ENCODE assay signal across 22 cellular contexts in genomic region chr1:177922209-177922608, GRCh38. TPM values are rescaled to one million over a fixed set of nuclear protein-coding genes. Genes with fewer than 3 reads are reported as not detected.
A peak's percentile ranks its signal among the peaks of the same experiment; 100 is the strongest.
DNase-seq lines count a peak whose midpoint lies in the region; ATAC-seq, FAIRE-seq and TF ChIP-seq lines count a peak whose summit lies in the region.
"Had no signal": no experiment of that assay in that cellular context is flagged by ENCODE, and none has a peak within 500 bp of the region (broad histone marks: within the 10 kb centered on the region; RNA-seq: fewer than 3 reads in every experiment).

No MANE protein-coding gene starts in this region.

- BruUV-seq in K562 (replicated peaks; lab: Mats Ljungman, UMichigan): no TSS peak

- FAIRE-seq in K562 (lab: Jason Lieb, UNC): no peak
- FAIRE-seq: GM12892, H54 had no signal

- no peaks in the 10 kb centered on the region for H4K20me1 ChIP-seq in Karpas-422 (ENCODE audit: insufficient read depth, low read depth, low read length)
- no peaks in the 10 kb centered on the region for H4K20me1 ChIP-seq in K562 (replicated peaks; ENCODE audit: control insufficient read depth, insufficient read depth, low read length)
- H4K20me1 ChIP-seq: BLaER1 treated with 17β-estradiol and CSF1 and Interleukin-3, amounts not matched to agents 10 nM and 100 nM had no signal

- H3K79me2 ChIP-seq in Karpas-422 (ENCODE audit: low read length): no peaks in the 10 kb centered on the region
- H3K79me2 ChIP-seq in K562 (ENCODE audit: control insufficient read depth, insufficient read depth, low read length): no peaks in the 10 kb centered on the region

- POLR2A ChIA-PET in K562 (lab: Yijun Ruan, JAX): no interaction called here

- no peak for TF ChIP-seq EP300 in K562 (IDR thresholded peaks at IDR 0.05; ENCODE audit: low read length)

- H3K9ac ChIP-seq in Karpas-422 (ENCODE audit: low read length) (no peak overlapping the region), K562 (ENCODE audit: insufficient read depth in 1 of 2, low read depth in 2 of 2, low read length in 2 of 2) (no peak overlapping the region)
- H3K9ac ChIP-seq: BLaER1 treated with 17β-estradiol and CSF1 and Interleukin-3, amounts not matched to agents 10 nM and 100 nM had no signal

- H3K27me3 ChIP-seq in Karpas-422 (ENCODE audit: low read length): no peaks in the 10 kb centered on the region
- no peaks in the 10 kb centered on the region for H3K27me3 ChIP-seq in K562 (ENCODE audit: control insufficient read depth in 2 of 2, insufficient read depth in 2 of 2, low read length in 2 of 2)
- H3K27me3 ChIP-seq: BLaER1 treated with 17β-estradiol and CSF1 and Interleukin-3, amounts not matched to agents 10 nM and 100 nM had no signal

- no peaks in the 10 kb centered on the region for H3K9me2 ChIP-seq in Karpas-422 (replicated peaks; ENCODE audit: insufficient read depth, low read length)

- no peak overlapping the region for H3K4me3 Mint-ChIP-seq in progenitor cell of endocrine pancreas (ENCODE audit: low read depth)
- H3K4me3 Mint-ChIP-seq in effector memory CD8-positive, alpha-beta T cell: no peak overlapping the region

- no peaks in the 10 kb centered on the region for H3K9me1 ChIP-seq in K562 (ENCODE audit: control insufficient read depth, insufficient read depth, low read length)

- H3K27ac Mint-ChIP-seq in progenitor cell of endocrine pancreas: no peak overlapping the region
- no peak overlapping the region for H3K27ac Mint-ChIP-seq in effector memory CD8-positive, alpha-beta T cell

- TF ChIP-seq CTCF in K562 (IDR thresholded peaks at IDR 0.05 in 2 of 3, conservative IDR thresholded peaks at IDR 0.05 in 1 of 3; ENCODE audit: insufficient read depth in 2 of 3, low read depth in 1 of 3, low read length in 3 of 3) (no peak), progenitor cell of endocrine pancreas (IDR thresholded peaks at IDR 0.05; ENCODE audit: unreplicated experiment) (peak; percentile 23)

- no peak for TF ChIP-seq RAD21 in K562 (CRISPR knock-in tag; conservative IDR thresholded peaks at IDR 0.05 in 1 of 2, IDR thresholded peaks at IDR 0.05 in 1 of 2)

- peaks cover 6% of the 10 kb centered on the region for H3K27me3 Mint-ChIP-seq in progenitor cell of endocrine pancreas
- no peaks in the 10 kb centered on the region for H3K27me3 Mint-ChIP-seq in effector memory CD8-positive, alpha-beta T cell

- no peak overlapping the region for H3K4me3 ChIP-seq in Karpas-422 (ENCODE audit: low read length)
- H3K4me3 ChIP-seq in K562: no peak overlapping the region
- H3K4me3 ChIP-seq: BLaER1 treated with 17β-estradiol and CSF1 and Interleukin-3, amounts not matched to agents 10 nM and 100 nM; SJCRH30 had no signal

- H2AFZ ChIP-seq in Karpas-422 (ENCODE audit: low read length) (no peak overlapping the region), K562 (ENCODE audit: low read depth, low read length) (no peak overlapping the region)

- H3K36me3 ChIP-seq in Karpas-422 (ENCODE audit: insufficient read depth, low read length): no peaks in the 10 kb centered on the region
- no peaks in the 10 kb centered on the region for H3K36me3 ChIP-seq in K562 (ENCODE audit: control insufficient read depth, insufficient read depth, low read length)
- H3K36me3 ChIP-seq: BLaER1 treated with 17β-estradiol and CSF1 and Interleukin-3, amounts not matched to agents 10 nM and 100 nM; SJCRH30 had no signal

- no peaks in the 10 kb centered on the region for H3K9me3 Mint-ChIP-seq in progenitor cell of endocrine pancreas (ENCODE audit: low read depth)
- H3K9me3 Mint-ChIP-seq in effector memory CD8-positive, alpha-beta T cell: peaks cover 5 to 8% of the 10 kb centered on the region in 2 donors

- H3K4me1 ChIP-seq in Karpas-422 (ENCODE audit: low read length) (no peaks in the 10 kb centered on the region), K562 (replicated peaks in 1 of 2; ENCODE audit: control insufficient read depth in 2 of 2, insufficient read depth in 2 of 2, low read length in 2 of 2) (no peaks in the 10 kb centered on the region)
- H3K4me1 ChIP-seq: BLaER1 treated with 17β-estradiol and CSF1 and Interleukin-3, amounts not matched to agents 10 nM and 100 nM; SJCRH30 had no signal

- intact Hi-C loops in K562 (cut with micrococcal nuclease): no loop called here

- CTCF ChIA-PET in K562 (lab: Yijun Ruan, JAX; ENCODE audit: low intra/inter-chr PET ratio): no interaction called here

- H3K27ac ChIP-seq in Karpas-422 (ENCODE audit: low read length) (no peak overlapping the region), K562 (ENCODE audit: extremely low read depth, low read depth, low read length) (no peak overlapping the region)
- H3K27ac ChIP-seq: 22Rv1; BLaER1 treated with 17β-estradiol and CSF1 and Interleukin-3, amounts not matched to agents 10 nM and 100 nM; RWPE1; SJCRH30 had no signal

- no peaks in the 10 kb centered on the region for H3K36me3 Mint-ChIP-seq in progenitor cell of endocrine pancreas (ENCODE audit: insufficient read depth)
- no peaks in the 10 kb centered on the region for H3K36me3 Mint-ChIP-seq in effector memory CD8-positive, alpha-beta T cell (ENCODE audit: insufficient read depth)

- H3K4me1 Mint-ChIP-seq in progenitor cell of endocrine pancreas (ENCODE audit: low read depth): peaks cover 6% of the 10 kb centered on the region
- H3K4me1 Mint-ChIP-seq in effector memory CD8-positive, alpha-beta T cell (ENCODE audit: low read depth in 2 of 2): no peaks in the 10 kb centered on the region

- DNase-seq in DMS 273 (lab: John Stamatoyannopoulos, UW; ENCODE audit: unreplicated experiment) (peak; percentile 29), DMS 273 treated with DMSO at 0.1 percent for 48 hours (lab: John Stamatoyannopoulos, UW) (no peak), Karpas-422 (peak; percentile 44), K562 (ENCODE audit: extremely low read depth in 1 of 4, low spot score in 3 of 4) (peak in 1 of 4 experiments; percentile 16), progenitor cell of endocrine pancreas (ENCODE audit: low spot score, unreplicated experiment) (no peak), HCEC 1CT (no peak)
- DNase-seq in stimulated activated CD4-positive, alpha-beta T cell treated with anti-CD3 and anti-CD28 coated beads, Interleukin-15, amount 100 ng/mL, for 24 hours: no peak
- no peak for DNase-seq in effector memory CD8-positive, alpha-beta T cell
- DNase-seq: DMS153, NCI-H1105 treated with DMSO at 0.1 percent for 48 hours, NCI-H187 treated with DMSO at 0.1 percent for 48 hours, NCI-H2171, NCI-H446 treated with DMSO at 0.1 percent for 48 hours, NCI-H774, SJCRH30, T-helper 1 cell had no signal

- TF ChIP-seq POLR2A in K562 (conservative IDR thresholded peaks at IDR 0.05): no peak

- 0% methylated on average over 3 of the region's 3 CpGs for WGBS in K562 (ENCODE audit: insufficient coverage, low coverage, missing lambda C conversion rate)

- ATAC-seq in K562: peak; percentile 74
- ATAC-seq in effector memory CD8-positive, alpha-beta T cell (replicated peaks): no peak

- no peaks in the 10 kb centered on the region for H3K9me3 ChIP-seq in Karpas-422 (ENCODE audit: low read length)
- no peaks in the 10 kb centered on the region for H3K9me3 ChIP-seq in K562 (replicated peaks; ENCODE audit: control insufficient read depth, insufficient read depth, low read depth, low read length)
- H3K9me3 ChIP-seq: BLaER1 treated with 17β-estradiol and CSF1 and Interleukin-3, amounts not matched to agents 10 nM and 100 nM; SJCRH30 had no signal

- no peak overlapping the region for H3K4me2 ChIP-seq in Karpas-422 (ENCODE audit: low read depth, low read length, poor library complexity, severe bottlenecking)
- H3K4me2 ChIP-seq in K562 (ENCODE audit: insufficient read depth, low read length): no peak overlapping the region
- H3K4me2 ChIP-seq: BLaER1 treated with 17β-estradiol and CSF1 and Interleukin-3, amounts not matched to agents 10 nM and 100 nM had no signal

- in situ Hi-C loops in K562 (cut with MboI): no loop called here

TF ChIP-seq in K562, 482 proteins besides CTCF, POLR2A, EP300 and RAD21:
- TF ChIP-seq PHB (CRISPR knock-in tag; IDR thresholded peaks at IDR 0.05) (no peak), NONO (IDR thresholded peaks at IDR 0.05; ENCODE audit: low read depth in 2 of 2, low read length in 1 of 2) (no peak), PPARD (CRISPR knock-in tag; IDR thresholded peaks at IDR 0.05) (no peak), SOX6 (IDR thresholded peaks at IDR 0.05) (no peak)

RNA-seq across cellular contexts. Expression of gene SEC16B, which starts 47.6 kb away (rescaled TPM):
- 0.11 TPM in 1 of 2 replicates, not detected in the other for total RNA-seq in Karpas-422 (2014; rRNA removed; shearing (Covaris generic); ENCODE audit: low replicate concordance)
- not detected in 2 replicates for total RNA-seq in K562 (2011; cell fraction: chromatin; rRNA removed; ENCODE audit: low replicate concordance)
- not detected in 2 replicates for total RNA-seq in K562 (2011; cell fraction: nucleolus; rRNA removed)
- not detected in 2 replicates for total RNA-seq in K562 (2011; cell fraction: nucleoplasm; rRNA removed)
- not detected in 2 replicates for total RNA-seq in K562 (2014; rRNA removed)
- not detected in 2 replicates for total RNA-seq in K562 (2014; rRNA removed; fragmentation: Illumina TruSeq; extraction: Trizol)
- total RNA-seq in K562 (2015; rRNA removed; fragmentation: Illumina TruSeq; extraction: Trizol): not detected in 2 replicates
- not detected in 2 replicates for total RNA-seq in K562 (2021)
- not detected in 2 replicates for polyA plus RNA-seq in K562 (2011; rRNA removed)
- not detected in 2 replicates for polyA plus RNA-seq in K562 (2011; cell fraction: cytosol; rRNA removed)
- 0.06 TPM in 1 of 2 replicates, not detected in the other for polyA plus RNA-seq in K562 (2011; cell fraction: nucleus; rRNA removed)
- polyA plus RNA-seq in K562 (2012): 0.04 TPM in 1 of 2 replicates, not detected in the other
- polyA plus RNA-seq in K562 (2014; fragmentation: Illumina TruSeq; extraction: Trizol): not detected in 2 replicates
- polyA plus RNA-seq in K562 (2014; fragmentation: Nextera tagmentation; extraction: Ambion mirVana): not detected
- not detected in 2 replicates for polyA plus RNA-seq in K562 (2014; rRNA removed)
- not detected in 2 replicates for polyA minus RNA-seq in K562 (2011; rRNA and poly(A)+ RNA removed)
- polyA minus RNA-seq in K562 (2011; cell fraction: cytosol; rRNA and poly(A)+ RNA removed): not detected in 2 replicates
- not detected in 2 replicates for polyA minus RNA-seq in K562 (2011; cell fraction: nucleus; rRNA and poly(A)+ RNA removed)
- total RNA-seq in progenitor cell of endocrine pancreas: 0.67 and 1.5 TPM in 2 replicates
- total RNA-seq: MCF 10A had no signal

Comparison
In these comparisons a context has a peak if more than half of its experiments do, and no peak if none do; other contexts are left out.
1. DNase-seq: peak in DMS 273 (single experiment) and Karpas-422 (single experiment); none in DMS 273 treated with DMSO at 0.1 percent for 48 hours (single experiment), progenitor cell of endocrine pancreas (single experiment), stimulated activated CD4-positive, alpha-beta T cell treated with anti-CD3 and anti-CD28 coated beads, Interleukin-15, amount 100 ng/mL, for 24 hours (single experiment), effector memory CD8-positive, alpha-beta T cell (0 of 3) and HCEC 1CT (single experiment).